8 cellular contexts compared by ENCODE assay signal in the genomic region with DNA sequence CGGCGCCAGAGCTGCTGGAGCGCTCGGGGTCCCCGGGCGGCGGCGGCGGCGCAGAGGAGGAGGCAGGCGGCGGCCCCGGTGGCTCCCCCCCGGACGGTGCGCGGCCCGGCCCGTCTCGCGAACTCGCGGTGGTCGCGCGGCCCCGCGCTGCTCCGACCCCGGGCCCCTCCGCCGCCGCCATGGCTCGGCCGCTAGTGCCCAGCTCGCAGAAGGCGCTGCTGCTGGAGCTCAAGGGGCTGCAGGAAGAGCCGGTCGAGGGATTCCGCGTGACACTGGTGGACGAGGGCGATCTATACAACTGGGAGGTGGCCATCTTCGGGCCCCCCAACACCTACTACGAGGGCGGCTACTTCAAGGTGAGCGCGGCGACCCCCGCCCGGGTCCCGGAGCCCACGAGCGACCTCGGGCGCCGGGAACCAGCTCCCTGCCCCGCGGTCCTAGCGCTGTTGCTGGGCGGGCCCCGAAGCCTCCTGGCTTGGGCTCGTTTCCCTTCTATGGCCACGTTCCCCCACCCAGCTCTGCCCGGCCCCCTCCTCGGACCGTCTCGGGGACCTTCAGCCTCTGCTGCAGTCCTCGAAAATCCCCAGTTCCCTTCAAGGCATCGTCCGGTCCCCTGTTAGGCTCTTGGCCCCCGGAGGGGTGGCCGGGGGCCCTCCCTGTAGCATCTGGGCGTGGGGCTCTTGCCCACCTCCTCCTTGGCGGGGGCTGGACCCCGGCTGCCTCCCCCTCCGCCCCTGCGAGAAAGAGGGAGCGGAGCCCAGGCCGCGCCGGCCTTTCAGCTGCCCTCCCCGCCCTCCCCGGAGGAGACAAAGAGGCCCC. TPM values are rescaled to one million over a fixed set of nuclear protein-coding genes. Genes with fewer than 3 reads are reported as not detected.
A peak's percentile ranks its signal among the peaks of the same experiment; 100 is the strongest.
DNase-seq lines count a peak whose midpoint lies in the region; ATAC-seq, FAIRE-seq and TF ChIP-seq lines count a peak whose summit lies in the region.

A gene with protein sequence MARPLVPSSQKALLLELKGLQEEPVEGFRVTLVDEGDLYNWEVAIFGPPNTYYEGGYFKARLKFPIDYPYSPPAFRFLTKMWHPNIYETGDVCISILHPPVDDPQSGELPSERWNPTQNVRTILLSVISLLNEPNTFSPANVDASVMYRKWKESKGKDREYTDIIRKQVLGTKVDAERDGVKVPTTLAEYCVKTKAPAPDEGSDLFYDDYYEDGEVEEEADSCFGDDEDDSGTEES (plus strand): TSS at position 8 of the 819 bp plus-strand sequence. CDS start 172 bp downstream, at position 180.

- H3K4me3 ChIP-seq in body of pancreas, result peak within 1 kb of the TSS; percentile 92 to 97
- H3K4me3 ChIP-seq in kidney (ENCODE audit: low read length in 2 of 2), result peak within 1 kb of the TSS; percentile 63 to 76

- peak within 1 kb of the TSS; percentile 85 to 88 for H3K27ac Mint-ChIP-seq in stimulated activated naive CD8-positive, alpha-beta T cell treated with anti-CD3 and anti-CD28 coated beads, Interleukin-15, amount 100 ng/mL, for 72 hours

- H3K9ac ChIP-seq in kidney (ENCODE audit: low read length in 2 of 2), result peak within 1 kb of the TSS; percentile 49 to 78

- DNase-seq in COLO668 (lab: John Stamatoyannopoulos, UW; ENCODE audit: unreplicated experiment), result peak; percentile 60
- no peak for DNase-seq in body of pancreas
- DNase-seq in kidney, result no peak
- no peak for DNase-seq in stimulated activated naive CD8-positive, alpha-beta T cell treated with anti-CD3 and anti-CD28 coated beads, Interleukin-15, amount 100 ng/mL, for 72 hours
- no peak for DNase-seq in SHP77 (lab: John Stamatoyannopoulos, UW)
- no peak for DNase-seq in NCI-H2029 (lab: John Stamatoyannopoulos, UW)

- H3K27me3 Mint-ChIP-seq in stimulated activated naive CD8-positive, alpha-beta T cell treated with anti-CD3 and anti-CD28 coated beads, Interleukin-15, amount 100 ng/mL, for 72 hours, result no peaks in the 10 kb centered on the region

- TF ChIP-seq EP300 in Ishikawa (IDR thresholded peaks at IDR 0.05; ENCODE audit: borderline replicate concordance), result no peak

- no peaks in the 10 kb centered on the region for H3K9me3 ChIP-seq in body of pancreas
- no peaks in the 10 kb centered on the region for H3K9me3 ChIP-seq in kidney (ENCODE audit: control insufficient read depth in 1 of 2, low read length in 2 of 2)

- peak within 1 kb of the TSS; percentile 90 for H3K4me3 Mint-ChIP-seq in stimulated activated naive CD8-positive, alpha-beta T cell treated with anti-CD3 and anti-CD28 coated beads, Interleukin-15, amount 100 ng/mL, for 72 hours

- no peak for TF ChIP-seq POLR2A in body of pancreas (IDR thresholded peaks at IDR 0.05)

- intact Hi-C loops in body of pancreas (cut with DNase I) (no loop called here), kidney (cut with DNase I) (no loop called here)

- FAIRE-seq in kidney (lab: Jason Lieb, UNC), result no peak

- no peak for TF ChIP-seq CTCF in body of pancreas (IDR thresholded peaks at IDR 0.05)
- no peak for TF ChIP-seq CTCF in kidney (IDR thresholded peaks at IDR 0.05; ENCODE audit: borderline replicate concordance, extremely low read depth, insufficient read depth)

- H3K27ac ChIP-seq in body of pancreas (peak within 1 kb of the TSS; percentile 80 to 96 (median 90)), kidney (ENCODE audit: low read depth in 2 of 2, low read length in 2 of 2) (peak within 1 kb of the TSS; percentile 91 to 92)

- peaks cover 41% of the 10 kb centered on the region for H3K4me1 Mint-ChIP-seq in stimulated activated naive CD8-positive, alpha-beta T cell treated with anti-CD3 and anti-CD28 coated beads, Interleukin-15, amount 100 ng/mL, for 72 hours

- WGBS in body of pancreas, 2 donors, result 0 to 1% methylated on average over 17 to 53 of the region's 84 CpGs

- ATAC-seq in GM19438 (IDR thresholded peaks at IDR 0.05; ENCODE audit: low read depth, unreplicated experiment), result peak; percentile 23
- ATAC-seq in body of pancreas, result peak; percentile 13
- peak; percentile 2 for ATAC-seq in stimulated activated naive CD8-positive, alpha-beta T cell treated with anti-CD3 and anti-CD28 coated beads, Interleukin-15, amount 100 ng/mL, for 72 hours

- H3K36me3 ChIP-seq in body of pancreas (replicated peaks in 1 of 2; ENCODE audit: insufficient read depth in 1 of 2, low read depth in 2 of 2) (peaks cover 0 to 10% of the 10 kb centered on the region in 2 donors), kidney (ENCODE audit: control insufficient read depth in 1 of 2, insufficient read depth in 2 of 2, low read length in 2 of 2) (peaks cover 0 to 8% of the 10 kb centered on the region in 2 donors)

- no peaks in the 10 kb centered on the region for H3K9me3 Mint-ChIP-seq in stimulated activated naive CD8-positive, alpha-beta T cell treated with anti-CD3 and anti-CD28 coated beads, Interleukin-15, amount 100 ng/mL, for 72 hours

- no peaks in the 10 kb centered on the region for H3K27me3 ChIP-seq in body of pancreas

- H3K4me1 ChIP-seq in body of pancreas (peaks cover 37% of the 10 kb centered on the region), kidney (ENCODE audit: control insufficient read depth in 1 of 2, insufficient read depth in 1 of 2, low read depth in 1 of 2, low read length in 2 of 2) (peaks cover 3 to 17% of the 10 kb centered on the region in 2 donors)

- no peak for TF ChIP-seq RAD21 in Ishikawa (IDR thresholded peaks at IDR 0.05; ENCODE audit: low read depth)

TF ChIP-seq in Ishikawa, 13 proteins besides CTCF, POLR2A, EP300 and RAD21:
- peak; percentile 88 for TF ChIP-seq ZBTB7A (IDR thresholded peaks at IDR 0.05; ENCODE audit: low read depth)
- 0 out of 2 replicates have a peak, but pooled peaks have one; percentile 6 for TF ChIP-seq YY1 (IDR thresholded peaks at IDR 0.05; ENCODE audit: low read depth)
- peak; percentile 44; the same call in 1 of the 2 replicates for TF ChIP-seq TAF1 (IDR thresholded peaks at IDR 0.05; ENCODE audit: low read depth)
- TF ChIP-seq TEAD4 (IDR thresholded peaks at IDR 0.05), result no peak
TF ChIP-seq in Ishikawa: peak in this region for 3.

RNA-seq across cellular contexts. Expression of the gene that starts here (rescaled TPM):
- 100 to 1,000 TPM in 1 of 2 donors, 10 to 100 TPM in 1; 77.0 to 101 TPM for total RNA-seq in body of pancreas
- 33.8 TPM for total RNA-seq in kidney
- polyA plus RNA-seq in kidney (ENCODE audit: insufficient read depth, low read depth, low replicate concordance), result 72.3 TPM
